25 cellular contexts compared by ENCODE assay signal in the genomic region with DNA sequence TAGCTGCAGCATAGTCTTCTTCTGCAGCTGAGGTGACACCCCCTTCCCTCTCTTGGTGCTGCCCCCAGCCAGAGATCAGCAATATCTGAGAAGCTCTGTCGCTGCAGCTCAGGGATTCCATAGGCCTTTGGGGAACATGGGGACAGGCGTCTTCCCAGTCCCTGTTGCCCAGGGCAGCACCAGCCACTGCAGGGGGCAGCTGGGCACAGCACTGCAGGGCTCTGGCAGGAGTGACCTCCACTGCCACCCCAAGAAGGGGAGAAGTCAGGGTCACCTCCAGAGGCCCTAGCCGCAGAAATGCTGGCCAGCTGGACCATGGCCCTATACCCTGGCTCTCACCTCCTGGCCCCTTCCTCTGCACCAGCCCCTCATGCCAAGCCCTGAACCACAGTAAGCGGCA. TPM values are rescaled to one million over a fixed set of nuclear protein-coding genes. Genes with fewer than 3 reads are reported as not detected.
"Had no signal": no experiment of that assay in that cellular context is flagged by ENCODE, and none has a peak within 500 bp of the region (broad histone marks: within the 10 kb centered on the region; RNA-seq: fewer than 3 reads in every experiment).

No MANE protein-coding gene starts in this region.

- H3K27ac Mint-ChIP-seq: activated naive CD8-positive, alpha-beta T cell treated with anti-CD3 and anti-CD28 coated beads, Interleukin-2, amount 10 ng/mL, durations not matched to agents 7 days and 5 days had no signal

- H3K4me3 ChIP-seq: coronary artery, esophagus muscularis mucosa, sigmoid colon, vagina had no signal

- DNase-seq: activated CD4-positive, alpha-beta T cell treated with anti-CD3 and anti-CD28 coated beads for 1 hour; activated CD4-positive, alpha-beta T cell treated with anti-CD3 and anti-CD28 coated beads, Interleukin-2, amount 50 U/mL, for 1 hour; activated naive CD8-positive, alpha-beta T cell treated with anti-CD3 and anti-CD28 coated beads, Interleukin-2, amount 10 ng/mL, durations not matched to agents 7 days and 5 days; activated T-cell treated with anti-CD3 and anti-CD28 coated beads, Interleukin-2, amount 50 U/mL, for 1 hour; amygdala; cerebellar nuclear complex; hypothalamus; left ventricle myocardium superior; mammary epithelial cell; midbrain; retina; sigmoid colon; stimulated activated CD4-positive, alpha-beta T cell treated with anti-CD3 and anti-CD28 coated beads, Interleukin-4, amount 100 ng/mL, for 24 hours; trophoblast cell; WERI-Rb-1 had no signal

- H3K4me3 Mint-ChIP-seq: activated naive CD8-positive, alpha-beta T cell treated with anti-CD3 and anti-CD28 coated beads, Interleukin-2, amount 10 ng/mL, durations not matched to agents 7 days and 5 days; activated T-helper 17 cell treated with anti-CD3 and anti-CD28 coated beads, Interleukin-2, amount 50 U/mL, for 72 hours had no signal

- H3K27me3 Mint-ChIP-seq: activated T-helper 17 cell treated with anti-CD3 and anti-CD28 coated beads, Interleukin-2, amount 50 U/mL, for 72 hours had no signal

- H3K9me3 Mint-ChIP-seq: activated naive CD8-positive, alpha-beta T cell treated with anti-CD3 and anti-CD28 coated beads, Interleukin-2, amount 10 ng/mL, durations not matched to agents 7 days and 5 days; activated T-helper 17 cell treated with anti-CD3 and anti-CD28 coated beads, Interleukin-2, amount 50 U/mL, for 72 hours had no signal

- H3K27me3 ChIP-seq: vagina had no signal

- H3K36me3 ChIP-seq: esophagus muscularis mucosa, sigmoid colon, vagina, WERI-Rb-1 had no signal

- H3K4me1 ChIP-seq: sigmoid colon, vagina had no signal

- H3K27ac ChIP-seq: coronary artery, esophagus muscularis mucosa, sigmoid colon, vagina, WERI-Rb-1 had no signal

- H3K9me3 ChIP-seq: esophagus muscularis mucosa, sigmoid colon, vagina had no signal

- H3K36me3 Mint-ChIP-seq: activated naive CD8-positive, alpha-beta T cell treated with anti-CD3 and anti-CD28 coated beads, Interleukin-2, amount 10 ng/mL, durations not matched to agents 7 days and 5 days had no signal

- ATAC-seq: activated T-helper 17 cell treated with anti-CD3 and anti-CD28 coated beads, Interleukin-2, amount 50 U/mL, for 72 hours; left ventricle myocardium superior had no signal

RNA-seq across cellular contexts. Expression of gene SCN4A, which starts 16.9 kb away (rescaled TPM):
- total RNA-seq: activated naive CD8-positive, alpha-beta T cell treated with anti-CD3 and anti-CD28 coated beads, Interleukin-2, amount 10 ng/mL, durations not matched to agents 7 days and 5 days; frontal cortex; mammary epithelial cell; osteoblast had no signal
- polyA plus RNA-seq: neural cell had no signal

RNA-seq across cellular contexts. Expression of gene CD79B, which starts 23.7 kb away (rescaled TPM):
- total RNA-seq: bronchial epithelial cell, temporal lobe had no signal
- polyA plus RNA-seq: neural cell had no signal

RNA-seq across cellular contexts. Expression of gene GH1, which starts 37.2 kb away (rescaled TPM):
- total RNA-seq: activated naive CD8-positive, alpha-beta T cell treated with anti-CD3 and anti-CD28 coated beads, Interleukin-2, amount 10 ng/mL, durations not matched to agents 7 days and 5 days; bronchial epithelial cell; esophagus muscularis mucosa; frontal cortex; left ventricle myocardium superior; mammary epithelial cell; osteoblast; posterior vena cava; sigmoid colon; temporal lobe; vagina had no signal
- polyA plus RNA-seq: mammary epithelial cell, neural cell had no signal

RNA-seq across cellular contexts. Expression of gene PRR29, which starts 42.4 kb away (rescaled TPM):
- total RNA-seq: bronchial epithelial cell, sigmoid colon, vagina had no signal

RNA-seq across cellular contexts. Expression of gene CSHL1, which starts 44.7 kb away (rescaled TPM):
- total RNA-seq: activated naive CD8-positive, alpha-beta T cell treated with anti-CD3 and anti-CD28 coated beads, Interleukin-2, amount 10 ng/mL, durations not matched to agents 7 days and 5 days; bronchial epithelial cell; esophagus muscularis mucosa; frontal cortex; left ventricle myocardium superior; mammary epithelial cell; osteoblast; posterior vena cava; sigmoid colon; temporal lobe; vagina had no signal
- polyA plus RNA-seq: mammary epithelial cell, neural cell, sigmoid colon had no signal
